In genomic region chr11:11391796-11392195, GRCh38 we compare ENCODE assay signal across 1 cellular context.
TF ChIP-seq lines count a peak whose summit lies in the region.

No MANE protein-coding gene starts in this region.

TF ChIP-seq in GM12878, 131 proteins besides CTCF, POLR2A, EP300 and RAD21 (continued from another document):
- no peak for TF ChIP-seq CEBPZ (IDR thresholded peaks at IDR 0.05; ENCODE audit: low read depth, low read length)
- TF ChIP-seq SIN3A (IDR thresholded peaks at IDR 0.05; ENCODE audit: low read depth, low read length): no peak
- TF ChIP-seq SKIL (IDR thresholded peaks at IDR 0.05; ENCODE audit: low read depth, poor library complexity, severe bottlenecking): no peak
- TF ChIP-seq LARP7 (IDR thresholded peaks at IDR 0.05): no peak
